In genomic region chr17:1485748-1486376, GRCh38 we compare ENCODE assay signal across 9 cellular contexts. TPM values are rescaled to one million over a fixed set of nuclear protein-coding genes. Genes with fewer than 3 reads are reported as not detected.
DNase-seq lines count a peak whose midpoint lies in the region; ATAC-seq, FAIRE-seq and TF ChIP-seq lines count a peak whose summit lies in the region.
"Had no signal": no experiment of that assay in that cellular context is flagged by ENCODE, and none has a peak within 500 bp of the region (broad histone marks: within the 10 kb centered on the region; RNA-seq: fewer than 3 reads in every experiment).

No MANE protein-coding gene starts in this region.

- no peak for TF ChIP-seq POLR2A in K562 (conservative IDR thresholded peaks at IDR 0.05)

- no peaks in the 10 kb centered on the region for H4K20me1 ChIP-seq in K562 (replicated peaks; ENCODE audit: control insufficient read depth, insufficient read depth, low read length)

- FAIRE-seq in K562 (lab: Jason Lieb, UNC): no peak
- FAIRE-seq: TTC549 had no signal

- BruUV-seq in K562 (replicated peaks; lab: Mats Ljungman, UMichigan): no TSS peak

- DNase-seq in EL: peak; percentile 73
- DNase-seq in T-helper 2 cell: peak; percentile 47 to 70 (median 52)
- DNase-seq in K562 (ENCODE audit: extremely low read depth in 1 of 4, low spot score in 3 of 4): peak; percentile 47 to 67 (median 65)
- peak; percentile 49 to 59 for DNase-seq in stimulated activated CD4-positive, alpha-beta T cell treated with anti-CD3 and anti-CD28 coated beads, Interleukin-15, amount 100 ng/mL, for 1 hour (ENCODE audit: low read depth in 1 of 2, low spot score in 1 of 2)
- DNase-seq in H4 (ENCODE audit: low spot score): no peak

- no peak for TF ChIP-seq RAD21 in K562 (CRISPR knock-in tag; conservative IDR thresholded peaks at IDR 0.05 in 1 of 2, IDR thresholded peaks at IDR 0.05 in 1 of 2)

- H3K79me2 ChIP-seq in K562 (ENCODE audit: control insufficient read depth, insufficient read depth, low read length): peaks cover 21% of the 10 kb centered on the region

- H3K9ac ChIP-seq in K562 (ENCODE audit: insufficient read depth in 1 of 2, low read depth in 2 of 2, low read length in 2 of 2): peak overlapping the region; percentile 75 to 90

- in situ Hi-C loops in K562 (cut with MboI): no loop called here

- intact Hi-C loops in K562 (cut with micrococcal nuclease): no loop called here

- no peak for TF ChIP-seq CTCF in K562 (IDR thresholded peaks at IDR 0.05 in 2 of 3, conservative IDR thresholded peaks at IDR 0.05 in 1 of 3; ENCODE audit: insufficient read depth in 2 of 3, low read depth in 1 of 3, low read length in 3 of 3)

- ATAC-seq in HG02840 (IDR thresholded peaks at IDR 0.05; ENCODE audit: low FRiP score, unreplicated experiment) (peak; percentile 28), K562 (peak; percentile 16), HG03469 (IDR thresholded peaks at IDR 0.05; ENCODE audit: unreplicated experiment) (no peak)

- peaks cover 13% of the 10 kb centered on the region; the same call in 1 of the 3 replicates for H3K36me3 ChIP-seq in K562 (ENCODE audit: control insufficient read depth, insufficient read depth, low read length)

- H3K9me3 ChIP-seq in K562 (replicated peaks; ENCODE audit: control insufficient read depth, insufficient read depth, low read depth, low read length) (no peaks in the 10 kb centered on the region), iPS-18c (ENCODE audit: control insufficient read depth, insufficient read depth, low read length) (no peaks in the 10 kb centered on the region)

- no peaks in the 10 kb centered on the region for H3K27me3 ChIP-seq in K562 (ENCODE audit: control insufficient read depth in 2 of 2, insufficient read depth in 2 of 2, low read length in 2 of 2)

- no peaks in the 10 kb centered on the region for H3K9me1 ChIP-seq in K562 (ENCODE audit: control insufficient read depth, insufficient read depth, low read length)

- peaks cover 13 to 69% of the 10 kb centered on the region in 2 experiments; a peak in 4 of 5 replicates for H3K4me1 ChIP-seq in K562 (replicated peaks in 1 of 2; ENCODE audit: control insufficient read depth in 2 of 2, insufficient read depth in 2 of 2, low read length in 2 of 2)

- CTCF ChIA-PET in K562 (lab: Yijun Ruan, JAX; ENCODE audit: low intra/inter-chr PET ratio): no interaction called here

- POLR2A ChIA-PET in K562 (lab: Yijun Ruan, JAX): no interaction called here

- peak overlapping the region; percentile 66; the same call in 1 of the 2 replicates for H2AFZ ChIP-seq in K562 (ENCODE audit: low read depth, low read length)

- H3K27ac ChIP-seq in K562 (ENCODE audit: extremely low read depth, low read depth, low read length): peak overlapping the region; percentile 86

- TF ChIP-seq EP300 in K562 (IDR thresholded peaks at IDR 0.05; ENCODE audit: low read length): no peak

- H3K4me3 ChIP-seq in K562 (peak overlapping the region; percentile 52), iPS-18c (ENCODE audit: insufficient read depth, low read depth, low read length) (peak overlapping the region; percentile 52; the same call in 1 of the 2 replicates)

- H3K4me2 ChIP-seq in K562 (ENCODE audit: insufficient read depth, low read length): peak overlapping the region; percentile 72

- 0% methylated on average over 9 of the region's 80 CpGs for WGBS in K562 (ENCODE audit: insufficient coverage, low coverage, missing lambda C conversion rate)

TF ChIP-seq in K562, 482 proteins besides CTCF, POLR2A, EP300 and RAD21 (continues in another document):
- TF ChIP-seq MEF2A (IDR thresholded peaks at IDR 0.05; ENCODE audit: control insufficient read depth, low read depth, low read length) (peak; percentile 58; the same call in 1 of the 2 replicates), ZBTB11 (CRISPR knock-in tag; IDR thresholded peaks at IDR 0.05) (peak in 1 of 3 experiments; percentile 43; a peak in 1 of 6 replicates)

RNA-seq across cellular contexts. Expression of gene MYO1C, which starts 6.6 kb away (rescaled TPM):
- total RNA-seq in K562 (2011; cell fraction: chromatin; rRNA removed; ENCODE audit: low replicate concordance): 62.3 and 168 TPM in 2 replicates
- total RNA-seq in K562 (2011; cell fraction: nucleolus; rRNA removed): 61.3 and 72.2 TPM in 2 replicates
- 63.9 and 80.0 TPM in 2 replicates for total RNA-seq in K562 (2011; cell fraction: nucleoplasm; rRNA removed)
- total RNA-seq in K562 (2014; rRNA removed): 11.6 and 16.2 TPM in 2 replicates
- 5.1 and 9.1 TPM in 2 replicates for total RNA-seq in K562 (2014; rRNA removed; fragmentation: Illumina TruSeq; extraction: Trizol)
- total RNA-seq in K562 (2015; rRNA removed; fragmentation: Illumina TruSeq; extraction: Trizol): 9.3 and 11.6 TPM in 2 replicates
- 31.4 and 32.5 TPM in 2 replicates for total RNA-seq in K562 (2021)
- 14.8 and 19.1 TPM in 2 replicates for polyA plus RNA-seq in K562 (2011; rRNA removed)
- polyA plus RNA-seq in K562 (2011; cell fraction: cytosol; rRNA removed): 10.3 and 16.8 TPM in 2 replicates
- polyA plus RNA-seq in K562 (2011; cell fraction: nucleus; rRNA removed): 42.0 and 49.2 TPM in 2 replicates
- 20.0 and 32.7 TPM in 2 replicates for polyA plus RNA-seq in K562 (2012)
- 16.4 and 20.3 TPM in 2 replicates for polyA plus RNA-seq in K562 (2014; fragmentation: Illumina TruSeq; extraction: Trizol)
- under 1 TPM; 0.46 to 0.78 TPM for polyA plus RNA-seq in K562 (2014; fragmentation: Nextera tagmentation; extraction: Ambion mirVana)
- polyA plus RNA-seq in K562 (2014; rRNA removed): 12.7 and 16.6 TPM in 2 replicates
- polyA minus RNA-seq in K562 (2011; rRNA and poly(A)+ RNA removed): 29.7 and 38.7 TPM in 2 replicates
- 24.1 and 28.1 TPM in 2 replicates for polyA minus RNA-seq in K562 (2011; cell fraction: cytosol; rRNA and poly(A)+ RNA removed)
- 19.0 and 27.8 TPM in 2 replicates for polyA minus RNA-seq in K562 (2011; cell fraction: nucleus; rRNA and poly(A)+ RNA removed)
- total RNA-seq in H4 (2014; rRNA removed; shearing (Covaris generic)): 53.1 and 53.4 TPM in 2 replicates

RNA-seq across cellular contexts. Expression of gene CRK, which starts 29.8 kb away (rescaled TPM):
- total RNA-seq in K562 (2011; cell fraction: chromatin; rRNA removed; ENCODE audit: low replicate concordance): 33.0 TPM in 2 replicates
- total RNA-seq in K562 (2011; cell fraction: nucleolus; rRNA removed): 17.5 and 19.2 TPM in 2 replicates
- 28.4 and 41.1 TPM in 2 replicates for total RNA-seq in K562 (2011; cell fraction: nucleoplasm; rRNA removed)
- total RNA-seq in K562 (2014; rRNA removed) (23.2 and 24.7 TPM in 2 replicates), K562 (2014; rRNA removed; fragmentation: Illumina TruSeq; extraction: Trizol) (30.0 and 31.2 TPM in 2 replicates), K562 (2015; rRNA removed; fragmentation: Illumina TruSeq; extraction: Trizol) (29.2 and 30.2 TPM in 2 replicates), K562 (2021) (22.1 and 23.9 TPM in 2 replicates)
- polyA plus RNA-seq in K562 (2011; rRNA removed) (32.0 and 40.2 TPM in 2 replicates), K562 (2014; fragmentation: Illumina TruSeq; extraction: Trizol) (26.5 and 27.3 TPM in 2 replicates), K562 (2014; fragmentation: Nextera tagmentation; extraction: Ambion mirVana) (10 to 100 TPM; 13.1 to 17.7 TPM), K562 (2014; rRNA removed) (24.3 and 26.1 TPM in 2 replicates)
- 18.8 and 29.0 TPM in 2 replicates for polyA plus RNA-seq in K562 (2011; cell fraction: cytosol; rRNA removed)
- polyA plus RNA-seq in K562 (2011; cell fraction: nucleus; rRNA removed): 5.0 and 5.4 TPM in 2 replicates
- polyA plus RNA-seq in K562 (2012): 14.3 and 18.9 TPM in 2 replicates
- polyA minus RNA-seq in K562 (2011; rRNA and poly(A)+ RNA removed): 46.6 and 50.1 TPM in 2 replicates
- 17.0 and 17.5 TPM in 2 replicates for polyA minus RNA-seq in K562 (2011; cell fraction: cytosol; rRNA and poly(A)+ RNA removed)
- 4.3 and 5.8 TPM in 2 replicates for polyA minus RNA-seq in K562 (2011; cell fraction: nucleus; rRNA and poly(A)+ RNA removed)
- total RNA-seq in H4 (2014; rRNA removed; shearing (Covaris generic)): 70.9 and 80.5 TPM in 2 replicates

RNA-seq across cellular contexts. Expression of gene INPP5K, which starts 30.6 kb away (rescaled TPM):
- 20.1 and 48.1 TPM in 2 replicates for total RNA-seq in K562 (2011; cell fraction: chromatin; rRNA removed; ENCODE audit: low replicate concordance)
- 28.3 and 32.5 TPM in 2 replicates for total RNA-seq in K562 (2011; cell fraction: nucleolus; rRNA removed)
- total RNA-seq in K562 (2011; cell fraction: nucleoplasm; rRNA removed): 18.3 and 29.5 TPM in 2 replicates
- total RNA-seq in K562 (2014; rRNA removed): 15.1 and 23.3 TPM in 2 replicates
- total RNA-seq in K562 (2014; rRNA removed; fragmentation: Illumina TruSeq; extraction: Trizol): 6.0 and 7.2 TPM in 2 replicates
- 5.5 and 7.4 TPM in 2 replicates for total RNA-seq in K562 (2015; rRNA removed; fragmentation: Illumina TruSeq; extraction: Trizol)
- total RNA-seq in K562 (2021): 11.8 and 13.7 TPM in 2 replicates
- 12.1 and 12.4 TPM in 2 replicates for polyA plus RNA-seq in K562 (2011; rRNA removed)
- polyA plus RNA-seq in K562 (2011; cell fraction: cytosol; rRNA removed): 13.8 and 18.3 TPM in 2 replicates
- polyA plus RNA-seq in K562 (2011; cell fraction: nucleus; rRNA removed): 17.2 and 21.3 TPM in 2 replicates
- 14.0 and 20.7 TPM in 2 replicates for polyA plus RNA-seq in K562 (2012)
- 10.1 and 10.2 TPM in 2 replicates for polyA plus RNA-seq in K562 (2014; fragmentation: Illumina TruSeq; extraction: Trizol)
- 1 to 10 TPM in 1 of 2 experiments, under 1 TPM in 1; 0.63 to 1.0 TPM for polyA plus RNA-seq in K562 (2014; fragmentation: Nextera tagmentation; extraction: Ambion mirVana)
- polyA plus RNA-seq in K562 (2014; rRNA removed): 12.2 and 12.9 TPM in 2 replicates
- 10.6 and 16.2 TPM in 2 replicates for polyA minus RNA-seq in K562 (2011; rRNA and poly(A)+ RNA removed)
- 10.8 and 16.8 TPM in 2 replicates for polyA minus RNA-seq in K562 (2011; cell fraction: cytosol; rRNA and poly(A)+ RNA removed)
- 11.6 and 12.9 TPM in 2 replicates for polyA minus RNA-seq in K562 (2011; cell fraction: nucleus; rRNA and poly(A)+ RNA removed)
- total RNA-seq in H4 (2014; rRNA removed; shearing (Covaris generic)): 34.1 and 47.0 TPM in 2 replicates
